In the genomic region with DNA sequence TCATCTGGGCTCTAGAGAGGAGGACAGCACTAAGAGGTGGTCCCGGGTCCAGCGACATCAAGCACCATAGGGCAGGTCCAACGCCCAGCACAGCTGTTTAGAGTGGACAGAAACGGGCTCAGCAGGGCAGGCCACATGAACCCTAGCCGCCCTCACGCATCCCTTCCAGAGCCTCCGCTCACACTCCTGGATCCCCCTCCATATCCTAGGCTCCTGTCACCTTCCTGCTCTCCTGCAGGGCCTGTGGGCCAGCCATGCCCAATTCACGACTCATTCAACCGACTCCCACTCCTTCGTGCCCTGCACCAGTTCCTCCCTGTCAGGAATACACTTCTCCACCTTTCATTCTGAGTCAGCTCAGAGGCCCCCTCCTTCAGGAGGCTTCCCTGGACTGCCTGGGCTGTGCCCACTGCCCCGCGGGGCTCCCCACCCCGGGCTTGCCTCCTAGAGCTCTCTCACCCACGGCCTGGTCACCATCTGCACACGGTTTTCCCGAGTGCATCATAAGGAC, we compare ENCODE assay signal across 8 cellular contexts.
DNase-seq lines count a peak whose midpoint lies in the region; ATAC-seq and TF ChIP-seq lines count a peak whose summit lies in the region.

No MANE protein-coding gene starts in this region.

- H3K4me3 ChIP-seq in fibroblast of pulmonary artery (replicated peaks; ENCODE audit: low read depth, low read length) (peak overlapping the region; percentile 50), body of pancreas (no peak overlapping the region)

- intact Hi-C loops in body of pancreas (cut with DNase I): loop anchor here (10.0 kb wide), 1 partner anchor 518 kb away; no protein-coding TSS in a partner anchor

- H3K9me3 Mint-ChIP-seq in T-helper 2 cell treated with Interferon-gamma antibody and Interleukin-4, amounts not matched to agents 5 μg/mL and 100 μg/mL, for 36 hours: no peaks in the 10 kb centered on the region
- no peaks in the 10 kb centered on the region for H3K9me3 Mint-ChIP-seq in stimulated activated naive CD8-positive, alpha-beta T cell treated with anti-CD3 and anti-CD28 coated beads, Interleukin-15, amount 100 ng/mL, for 72 hours

- no peaks in the 10 kb centered on the region for H3K9me3 ChIP-seq in body of pancreas

- no peak for ATAC-seq in stimulated activated naive CD8-positive, alpha-beta T cell treated with anti-CD3 and anti-CD28 coated beads, Interleukin-15, amount 100 ng/mL, for 72 hours
- ATAC-seq in body of pancreas (no peak), GM19463 (IDR thresholded peaks at IDR 0.05; ENCODE audit: unreplicated experiment) (no peak)

- no peaks in the 10 kb centered on the region for H3K36me3 Mint-ChIP-seq in T-helper 2 cell treated with Interferon-gamma antibody and Interleukin-4, amounts not matched to agents 5 μg/mL and 100 μg/mL, for 36 hours (ENCODE audit: low read depth)

- peaks cover 7% of the 10 kb centered on the region for H3K4me1 Mint-ChIP-seq in T-helper 2 cell treated with Interferon-gamma antibody and Interleukin-4, amounts not matched to agents 5 μg/mL and 100 μg/mL, for 36 hours (ENCODE audit: low read depth)
- H3K4me1 Mint-ChIP-seq in stimulated activated naive CD8-positive, alpha-beta T cell treated with anti-CD3 and anti-CD28 coated beads, Interleukin-15, amount 100 ng/mL, for 72 hours: peaks cover 16% of the 10 kb centered on the region

- H3K27ac Mint-ChIP-seq in T-helper 2 cell treated with Interferon-gamma antibody and Interleukin-4, amounts not matched to agents 5 μg/mL and 100 μg/mL, for 36 hours: peak overlapping the region; percentile 41
- peak overlapping the region in 1 of 2 donors; percentile 79 for H3K27ac Mint-ChIP-seq in stimulated activated naive CD8-positive, alpha-beta T cell treated with anti-CD3 and anti-CD28 coated beads, Interleukin-15, amount 100 ng/mL, for 72 hours

- H3K27me3 ChIP-seq in body of pancreas: no peaks in the 10 kb centered on the region

- no peak for TF ChIP-seq CTCF in fibroblast of pulmonary artery (IDR thresholded peaks at IDR 0.05; ENCODE audit: low read length, missing control alignments)
- TF ChIP-seq CTCF in body of pancreas (IDR thresholded peaks at IDR 0.05): no peak

- no peaks in the 10 kb centered on the region for H3K36me3 ChIP-seq in body of pancreas (replicated peaks in 1 of 2; ENCODE audit: insufficient read depth in 1 of 2, low read depth in 2 of 2)

- no peak for TF ChIP-seq POLR2A in body of pancreas (IDR thresholded peaks at IDR 0.05)

- DNase-seq in T-helper 2 cell treated with Interferon-gamma antibody and Interleukin-4, amounts not matched to agents 5 μg/mL and 100 μg/mL, for 36 hours (ENCODE audit: low spot score): no peak
- no peak for DNase-seq in T-helper 2 cell
- DNase-seq in SW480 (ENCODE audit: low spot score): peak; percentile 29
- peak; percentile 21 for DNase-seq in fibroblast of pulmonary artery (ENCODE audit: low read depth)
- no peak for DNase-seq in stimulated activated naive CD8-positive, alpha-beta T cell treated with anti-CD3 and anti-CD28 coated beads, Interleukin-15, amount 100 ng/mL, for 72 hours
- no peak for DNase-seq in body of pancreas
- DNase-seq in DMS53 (lab: John Stamatoyannopoulos, UW): no peak

- peaks cover 10% of the 10 kb centered on the region for H3K27me3 Mint-ChIP-seq in T-helper 2 cell treated with Interferon-gamma antibody and Interleukin-4, amounts not matched to agents 5 μg/mL and 100 μg/mL, for 36 hours (ENCODE audit: low read depth)
- H3K27me3 Mint-ChIP-seq in stimulated activated naive CD8-positive, alpha-beta T cell treated with anti-CD3 and anti-CD28 coated beads, Interleukin-15, amount 100 ng/mL, for 72 hours: peaks cover 14% of the 10 kb centered on the region

- H3K4me1 ChIP-seq in body of pancreas: peaks cover 39% of the 10 kb centered on the region

- H3K27ac ChIP-seq in body of pancreas: peak overlapping the region in 2 of 4 donors; percentile 61 to 63

- H3K4me3 Mint-ChIP-seq in T-helper 2 cell treated with Interferon-gamma antibody and Interleukin-4, amounts not matched to agents 5 μg/mL and 100 μg/mL, for 36 hours: peak overlapping the region; percentile 77
- peak overlapping the region; percentile 75 to 85 for H3K4me3 Mint-ChIP-seq in stimulated activated naive CD8-positive, alpha-beta T cell treated with anti-CD3 and anti-CD28 coated beads, Interleukin-15, amount 100 ng/mL, for 72 hours

- 90 to 91% methylated on average over 16 of the region's 16 CpGs for WGBS in body of pancreas, 2 donors

Comparison
In these comparisons a context has a peak if more than half of its experiments do, and no peak if none do; other contexts are left out.
1. DNase-seq: peak in SW480 (single experiment) and fibroblast of pulmonary artery (single experiment); none in T-helper 2 cell treated with Interferon-gamma antibody and Interleukin-4, amounts not matched to agents 5 μg/mL and 100 μg/mL, for 36 hours (single experiment), T-helper 2 cell (0 of 5), stimulated activated naive CD8-positive, alpha-beta T cell treated with anti-CD3 and anti-CD28 coated beads, Interleukin-15, amount 100 ng/mL, for 72 hours (0 of 2), body of pancreas (0 of 4) and DMS53 (single experiment).